In the genomic region with DNA sequence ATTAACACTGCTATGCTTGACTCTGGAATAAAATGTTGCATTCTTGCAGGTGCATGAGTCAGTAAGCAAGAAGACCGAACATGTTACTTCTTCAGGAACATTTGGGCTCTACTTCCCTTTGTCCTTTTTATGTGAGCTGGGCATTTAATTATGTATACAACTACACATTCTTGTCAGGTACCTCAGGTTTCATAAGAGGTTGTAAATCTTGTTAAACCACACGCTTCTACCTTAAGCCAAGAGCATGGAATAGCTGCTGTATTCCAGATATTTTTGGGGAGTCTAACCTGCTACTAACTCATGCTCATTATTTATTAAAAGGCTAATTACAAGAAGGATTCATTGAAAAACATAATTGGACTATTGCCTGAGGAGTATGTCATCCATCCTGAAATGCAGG, we compare ENCODE assay signal across 23 cellular contexts.
DNase-seq lines count a peak whose midpoint lies in the region; ATAC-seq, FAIRE-seq and TF ChIP-seq lines count a peak whose summit lies in the region.
"Had no signal": no experiment of that assay in that cellular context is flagged by ENCODE, and none has a peak within 500 bp of the region (broad histone marks: within the 10 kb centered on the region; RNA-seq: fewer than 3 reads in every experiment).

No MANE protein-coding gene starts in this region.

- TF ChIP-seq CTCF in mammary epithelial cell (conservative IDR thresholded peaks at IDR 0.05 in 1 of 2, IDR thresholded peaks at IDR 0.05 in 1 of 2; ENCODE audit: extremely low read depth in 1 of 2, insufficient read depth in 1 of 2, low read depth in 1 of 2, low read length in 2 of 2), result no peak
- no peak for TF ChIP-seq CTCF in breast epithelium (IDR thresholded peaks at IDR 0.05)
- no peak for TF ChIP-seq CTCF in epithelial cell of esophagus (IDR thresholded peaks at IDR 0.05; ENCODE audit: insufficient read depth, low read depth, low read length, missing control alignments)
- TF ChIP-seq CTCF in keratinocyte (optimal IDR thresholded peaks at IDR 0.05 in 1 of 3, IDR thresholded peaks at IDR 0.05 in 1 of 3, conservative IDR thresholded peaks at IDR 0.05 in 1 of 3; ENCODE audit: extremely low read depth in 1 of 3, insufficient read depth in 2 of 3, low read length in 3 of 3), result no peak

- no peak for ATAC-seq in HG03025 (IDR thresholded peaks at IDR 0.05; ENCODE audit: low FRiP score, unreplicated experiment)
- ATAC-seq: CD8-positive, alpha-beta T cell; GM23338; HCT116 had no signal

- H3K27ac ChIP-seq in mammary epithelial cell (ENCODE audit: insufficient read depth, low read depth, low read length), result no peak overlapping the region
- H3K27ac ChIP-seq in breast epithelium, result no peak overlapping the region
- no peak overlapping the region for H3K27ac ChIP-seq in keratinocyte (ENCODE audit: control insufficient read depth, insufficient read depth, low read length)
- H3K27ac ChIP-seq: 22Rv1, BLaER1, C4-2B had no signal

- H3K79me2 ChIP-seq in mammary epithelial cell (ENCODE audit: insufficient read depth, low read length) (no peaks in the 10 kb centered on the region), keratinocyte (ENCODE audit: control insufficient read depth, insufficient read depth, low read length) (no peaks in the 10 kb centered on the region)

- no peaks in the 10 kb centered on the region for H3K9me3 ChIP-seq in mammary epithelial cell (replicated peaks; ENCODE audit: insufficient read depth, low read length)
- no peaks in the 10 kb centered on the region for H3K9me3 ChIP-seq in breast epithelium
- H3K9me3 ChIP-seq in keratinocyte (ENCODE audit: control insufficient read depth, low read depth, low read length), result no peaks in the 10 kb centered on the region
- H3K9me3 ChIP-seq: BLaER1 had no signal

- peak; percentile 17 for FAIRE-seq in keratinocyte (lab: Jason Lieb, UNC)
- FAIRE-seq: A204.1, D721Med, GM12891, GM18507 had no signal

- intact Hi-C loops in mammary epithelial cell (cut with micrococcal nuclease) (no loop called here), breast epithelium (cut with DNase I; ENCODE audit: low total_unique reads) (loop anchor here (10.0 kb wide), 1 partner anchor 114 kb away; no protein-coding TSS in a partner anchor)

- BruUV-seq in mammary epithelial cell (replicated peaks; lab: Mats Ljungman, UMichigan), result no TSS peak

- no peaks in the 10 kb centered on the region for H3K9me1 ChIP-seq in keratinocyte (ENCODE audit: control insufficient read depth, extremely low read depth, insufficient read depth, low read length)

- dilution Hi-C loops in mammary epithelial cell (cut with HindIII; ENCODE audit: low sequenced_read_pairs), result no loop called here
- dilution Hi-C loops in keratinocyte (cut with MboI; ENCODE audit: extremely low pct_ligation_motif_present, low sequenced_read_pairs), result no loop called here

- TF ChIP-seq POLR2A in breast epithelium (IDR thresholded peaks at IDR 0.05), result no peak

- 67% methylated on average over 2 of the region's 2 CpGs for WGBS in mammary epithelial cell (ENCODE audit: low coverage, missing lambda C conversion rate)

- H3K9ac ChIP-seq in mammary epithelial cell (ENCODE audit: insufficient read depth, low read length) (no peak overlapping the region), keratinocyte (ENCODE audit: control insufficient read depth, extremely low read depth, insufficient read depth, low read length) (no peak overlapping the region)
- H3K9ac ChIP-seq: BLaER1 had no signal

- H3K4me1 ChIP-seq in mammary epithelial cell (ENCODE audit: insufficient read depth, low read length) (peaks cover 3% of the 10 kb centered on the region), breast epithelium (no peaks in the 10 kb centered on the region), keratinocyte (ENCODE audit: control insufficient read depth, extremely low read depth, insufficient read depth, low read length) (peaks cover 16% of the 10 kb centered on the region)

- H3K27me3 ChIP-seq in mammary epithelial cell (ENCODE audit: insufficient read depth, low read length) (no peaks in the 10 kb centered on the region), breast epithelium (no peaks in the 10 kb centered on the region), keratinocyte (ENCODE audit: control insufficient read depth, extremely low read depth, insufficient read depth, low read length) (no peaks in the 10 kb centered on the region)
- H3K27me3 ChIP-seq: BLaER1 had no signal

- no peaks in the 10 kb centered on the region for H4K20me1 ChIP-seq in mammary epithelial cell (ENCODE audit: insufficient read depth, low read length)
- H4K20me1 ChIP-seq in keratinocyte (ENCODE audit: control insufficient read depth, extremely low read depth, insufficient read depth, low read length), result no peaks in the 10 kb centered on the region
- H4K20me1 ChIP-seq: BLaER1 had no signal

- CTCF ChIA-PET in mammary epithelial cell (lab: Charles Lee; ENCODE audit: low non-redundant PET), result no interaction called here

- no peak overlapping the region for H2AFZ ChIP-seq in mammary epithelial cell (ENCODE audit: low read depth, low read length)
- H2AFZ ChIP-seq in keratinocyte (ENCODE audit: control insufficient read depth, low read length), result no peak overlapping the region
- H2AFZ ChIP-seq: GM23338 had no signal

- DNase-seq in mammary epithelial cell (peak; percentile 73), breast epithelium (ENCODE audit: low spot score in 2 of 2) (no peak), epithelial cell of esophagus (ENCODE audit: low read depth) (peak; percentile 54), keratinocyte (ENCODE audit: low read depth, low spot score) (no peak), epidermal melanocyte (ENCODE audit: insufficient read length, low spot score) (no peak), Kasumi-1 (lab: John Stamatoyannopoulos, UW) (no peak)
- DNase-seq: CD4-positive, CD25-positive, alpha-beta regulatory T cell; CD8-positive, alpha-beta T cell; DMS 273 treated with DMSO at 0.1 percent for 48 hours; DMS79; EL; GDM1; H9 had no signal

- H3K36me3 ChIP-seq in mammary epithelial cell (ENCODE audit: insufficient read depth, low read length) (no peaks in the 10 kb centered on the region), breast epithelium (no peaks in the 10 kb centered on the region), keratinocyte (ENCODE audit: control insufficient read depth in 2 of 2, extremely low read depth in 1 of 2, insufficient read depth in 2 of 2, low read length in 2 of 2) (no peaks in the 10 kb centered on the region)
- H3K36me3 ChIP-seq: BLaER1 had no signal

- in situ Hi-C loops in mammary epithelial cell (cut with MboI; ENCODE audit: low sequenced_read_pairs in 2 of 2), result no loop called here

- H3K4me3 ChIP-seq in mammary epithelial cell (replicated peaks in 1 of 3; ENCODE audit: insufficient read depth in 1 of 3, low read depth in 2 of 3, low read length in 3 of 3) (no peak overlapping the region), breast epithelium (no peak overlapping the region), epithelial cell of esophagus (ENCODE audit: low read length) (no peak overlapping the region), keratinocyte (ENCODE audit: control insufficient read depth in 2 of 3, extremely low read depth in 1 of 3, insufficient read depth in 2 of 3, low read depth in 1 of 3, low read length in 3 of 3) (no peak overlapping the region)
- H3K4me3 ChIP-seq: BLaER1, GM23338 had no signal

- H3K4me2 ChIP-seq in mammary epithelial cell (ENCODE audit: insufficient read depth, low read depth, low read length) (no peak overlapping the region), keratinocyte (ENCODE audit: control insufficient read depth, extremely low read depth, insufficient read depth, low read depth, low read length) (no peak overlapping the region)
- H3K4me2 ChIP-seq: BLaER1, GM23338 had no signal

Comparison
In these comparisons a context has a peak if more than half of its experiments do, and no peak if none do; other contexts are left out.
1. DNase-seq: peak in mammary epithelial cell (single experiment) and epithelial cell of esophagus (single experiment); none in breast epithelium (0 of 2), keratinocyte (single experiment), epidermal melanocyte (single experiment) and Kasumi-1 (0 of 2).